In the genomic region with DNA sequence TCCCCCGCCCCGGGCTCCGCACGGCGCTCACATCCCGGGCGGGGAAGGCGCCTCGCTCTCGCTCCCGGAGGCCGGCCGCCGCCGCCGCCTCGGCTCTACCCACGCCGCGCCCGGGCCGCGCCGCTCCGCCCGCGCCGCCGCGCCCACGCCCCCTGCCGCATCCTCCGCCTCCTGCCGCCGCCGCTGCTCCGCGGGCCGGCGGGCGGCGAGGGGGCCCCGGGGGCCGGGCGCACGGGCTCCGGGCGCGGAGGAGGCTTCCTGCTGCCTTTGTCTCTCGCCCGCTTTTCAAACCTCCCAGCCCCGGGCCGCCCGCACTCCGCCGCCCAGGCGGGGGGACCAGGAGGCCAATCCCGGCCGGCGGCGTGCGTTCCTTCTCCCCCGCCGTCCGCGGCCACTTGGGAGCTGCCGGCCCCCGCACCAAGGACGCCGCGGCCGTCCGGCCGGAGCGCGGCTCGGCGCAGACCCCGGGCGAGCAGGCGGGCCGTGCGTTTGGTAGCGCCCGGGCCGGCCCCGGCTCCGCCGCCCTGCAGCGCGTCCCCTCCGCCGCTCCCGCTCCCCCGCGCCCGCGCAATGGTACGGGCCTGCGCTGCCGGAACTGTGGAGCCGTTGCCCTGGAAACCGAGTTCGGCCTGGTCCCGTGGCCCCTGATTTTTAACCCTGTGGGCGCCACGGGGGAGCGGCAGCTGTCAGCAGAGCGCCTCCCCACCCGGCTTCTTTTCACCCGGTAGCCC, we compare ENCODE assay signal across 8 cellular contexts. TPM values are rescaled to one million over a fixed set of nuclear protein-coding genes. Genes with fewer than 3 reads are reported as not detected.
A peak's percentile ranks its signal among the peaks of the same experiment; 100 is the strongest.
DNase-seq lines count a peak whose midpoint lies in the region; ATAC-seq and TF ChIP-seq lines count a peak whose summit lies in the region.

A gene with protein sequence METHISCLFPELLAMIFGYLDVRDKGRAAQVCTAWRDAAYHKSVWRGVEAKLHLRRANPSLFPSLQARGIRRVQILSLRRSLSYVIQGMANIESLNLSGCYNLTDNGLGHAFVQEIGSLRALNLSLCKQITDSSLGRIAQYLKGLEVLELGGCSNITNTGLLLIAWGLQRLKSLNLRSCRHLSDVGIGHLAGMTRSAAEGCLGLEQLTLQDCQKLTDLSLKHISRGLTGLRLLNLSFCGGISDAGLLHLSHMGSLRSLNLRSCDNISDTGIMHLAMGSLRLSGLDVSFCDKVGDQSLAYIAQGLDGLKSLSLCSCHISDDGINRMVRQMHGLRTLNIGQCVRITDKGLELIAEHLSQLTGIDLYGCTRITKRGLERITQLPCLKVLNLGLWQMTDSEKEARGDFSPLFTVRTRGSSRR (minus strand): TSS at position 287 of the 731 bp plus-strand sequence. CDS start 515 bp downstream, outside the sequence.

- DNase-seq in NCI-H2196 treated with DMSO at 0.1 percent for 48 hours (lab: John Stamatoyannopoulos, UW; ENCODE audit: unreplicated experiment), result peak; percentile 34
- peak; percentile 91 for DNase-seq in activated B cell treated with CpG ODN at 0.5 μM for 24 hours
- DNase-seq in cardiac fibroblast (ENCODE audit: low read depth in 2 of 2), result peak; percentile 83 to 92
- DNase-seq in iris pigment epithelial cell (ENCODE audit: low read depth), result peak; percentile 88
- DNase-seq in stimulated activated CD4-positive, alpha-beta T cell treated with anti-CD3 and anti-CD28 coated beads, Interleukin-12 subunit alpha, Interleukin-12 subunit beta, amount 100 ng/mL, for 24 hours (ENCODE audit: low read depth in 2 of 2), result peak; percentile 76 to 82

- H3K4me3 ChIP-seq in cardiac fibroblast (replicated peaks in 1 of 2; ENCODE audit: low read depth in 2 of 2, low read length in 2 of 2), result peak within 1 kb of the TSS; percentile 66 to 71

- ATAC-seq in GM18867 (IDR thresholded peaks at IDR 0.05; ENCODE audit: unreplicated experiment) (peak; percentile 60), HG03095 (IDR thresholded peaks at IDR 0.05; ENCODE audit: unreplicated experiment) (peak; percentile 40), activated B cell treated with CpG ODN at 0.5 μM for 24 hours (ENCODE audit: low read depth) (peak; percentile 65)

- CTCF ChIA-PET in activated B cell treated with CpG ODN at 0.5 μM for 24 hours (lab: Charles Lee), result interaction anchor here (1.8 to 3.9 kb wide), 4 partner anchors 9 to 476 kb away, joined by 8 to 22 read pairs (median 14); no protein-coding TSS in a partner anchor

- H3K27ac Mint-ChIP-seq in activated B cell treated with CpG ODN at 0.5 μM for 24 hours, result peak within 1 kb of the TSS; percentile 92

- intact Hi-C loops in activated B cell treated with CpG ODN at 0.5 μM for 24 hours (cut with micrococcal nuclease), result loop anchor here (1.0 to 5.0 kb wide), 4 partner anchors 96 to 645 kb away; a partner anchor contains a TSS

- H3K36me3 Mint-ChIP-seq in activated B cell treated with CpG ODN at 0.5 μM for 24 hours (ENCODE audit: low read depth), result peaks cover 21% of the 10 kb centered on the region

- peaks cover 52% of the 10 kb centered on the region for H3K4me1 Mint-ChIP-seq in activated B cell treated with CpG ODN at 0.5 μM for 24 hours

- TF ChIP-seq CTCF in 22Rv1 (IDR thresholded peaks at IDR 0.05) (peak; percentile 3; the same call in 1 of the 2 replicates), activated B cell treated with CpG ODN at 0.5 μM for 24 hours (IDR thresholded peaks at IDR 0.05) (no peak), cardiac fibroblast (IDR thresholded peaks at IDR 0.05; ENCODE audit: low read depth, low read length) (no peak)

- H3K27ac ChIP-seq in 22Rv1, result peak within 1 kb of the TSS; percentile 98

- peak within 1 kb of the TSS; percentile 92 for H3K4me3 Mint-ChIP-seq in activated B cell treated with CpG ODN at 0.5 μM for 24 hours

- POLR2A ChIA-PET in activated B cell treated with CpG ODN at 0.5 μM for 24 hours (lab: Charles Lee), result interaction anchor here (0.6 to 2.1 kb wide), 9 partner anchors 8 to 645 kb away, joined by 3 to 15 read pairs (median 3); a partner anchor contains a TSS

- H3K27me3 Mint-ChIP-seq in activated B cell treated with CpG ODN at 0.5 μM for 24 hours, result no peaks in the 10 kb centered on the region

- peaks cover 2% of the 10 kb centered on the region for H3K9me3 Mint-ChIP-seq in activated B cell treated with CpG ODN at 0.5 μM for 24 hours

RNA-seq across cellular contexts. Expression of the gene that starts here (rescaled TPM):
- 19.4 and 21.6 TPM in 2 replicates for total RNA-seq in activated B cell treated with CpG ODN at 0.5 μM for 24 hours

Comparison
In these comparisons a context has a peak if more than half of its experiments do, and no peak if none do; other contexts are left out.
1. Peak in every context shown above with its lines: DNase-seq, ATAC-seq, H3K4me3 ChIP-seq and H3K27ac ChIP-seq.
2. DNase-seq: peak in every context shown above with its lines; median percentile 91 in activated B cell treated with CpG ODN at 0.5 μM for 24 hours; 88 in iris pigment epithelial cell; 88 in cardiac fibroblast; 79 in stimulated activated CD4-positive, alpha-beta T cell treated with anti-CD3 and anti-CD28 coated beads, Interleukin-12 subunit alpha, Interleukin-12 subunit beta, amount 100 ng/mL, for 24 hours; 34 in NCI-H2196 treated with DMSO at 0.1 percent for 48 hours.